1 cellular context compared by ENCODE assay signal in genomic region chr12:94134226-94134795, GRCh38.
TF ChIP-seq lines count a peak whose summit lies in the region.

No MANE protein-coding gene starts in this region.

TF ChIP-seq in liver, 16 proteins besides CTCF, POLR2A, EP300 and RAD21:
- TF ChIP-seq, protein P1, sequence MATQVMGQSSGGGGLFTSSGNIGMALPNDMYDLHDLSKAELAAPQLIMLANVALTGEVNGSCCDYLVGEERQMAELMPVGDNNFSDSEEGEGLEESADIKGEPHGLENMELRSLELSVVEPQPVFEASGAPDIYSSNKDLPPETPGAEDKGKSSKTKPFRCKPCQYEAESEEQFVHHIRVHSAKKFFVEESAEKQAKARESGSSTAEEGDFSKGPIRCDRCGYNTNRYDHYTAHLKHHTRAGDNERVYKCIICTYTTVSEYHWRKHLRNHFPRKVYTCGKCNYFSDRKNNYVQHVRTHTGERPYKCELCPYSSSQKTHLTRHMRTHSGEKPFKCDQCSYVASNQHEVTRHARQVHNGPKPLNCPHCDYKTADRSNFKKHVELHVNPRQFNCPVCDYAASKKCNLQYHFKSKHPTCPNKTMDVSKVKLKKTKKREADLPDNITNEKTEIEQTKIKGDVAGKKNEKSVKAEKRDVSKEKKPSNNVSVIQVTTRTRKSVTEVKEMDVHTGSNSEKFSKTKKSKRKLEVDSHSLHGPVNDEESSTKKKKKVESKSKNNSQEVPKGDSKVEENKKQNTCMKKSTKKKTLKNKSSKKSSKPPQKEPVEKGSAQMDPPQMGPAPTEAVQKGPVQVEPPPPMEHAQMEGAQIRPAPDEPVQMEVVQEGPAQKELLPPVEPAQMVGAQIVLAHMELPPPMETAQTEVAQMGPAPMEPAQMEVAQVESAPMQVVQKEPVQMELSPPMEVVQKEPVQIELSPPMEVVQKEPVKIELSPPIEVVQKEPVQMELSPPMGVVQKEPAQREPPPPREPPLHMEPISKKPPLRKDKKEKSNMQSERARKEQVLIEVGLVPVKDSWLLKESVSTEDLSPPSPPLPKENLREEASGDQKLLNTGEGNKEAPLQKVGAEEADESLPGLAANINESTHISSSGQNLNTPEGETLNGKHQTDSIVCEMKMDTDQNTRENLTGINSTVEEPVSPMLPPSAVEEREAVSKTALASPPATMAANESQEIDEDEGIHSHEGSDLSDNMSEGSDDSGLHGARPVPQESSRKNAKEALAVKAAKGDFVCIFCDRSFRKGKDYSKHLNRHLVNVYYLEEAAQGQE (IDR thresholded peaks at IDR 0.05) = no peak
- no peak for TF ChIP-seq RXRA (IDR thresholded peaks at IDR 0.05)
- peak in 1 of 2 donors; percentile 22 for TF ChIP-seq HNF4A (conservative IDR thresholded peaks at IDR 0.05)
